ENCODE assay signal across 8 cellular contexts in genomic region chr10:986881-987634, GRCh38. TPM values are rescaled to one million over a fixed set of nuclear protein-coding genes. Genes with fewer than 3 reads are reported as not detected.
DNase-seq lines count a peak whose midpoint lies in the region; ATAC-seq and TF ChIP-seq lines count a peak whose summit lies in the region.

No MANE protein-coding gene starts in this region.

- H3K4me1 ChIP-seq in CD8-positive, alpha-beta memory T cell (ENCODE audit: insufficient read depth, low read length), result peaks cover 32% of the 10 kb centered on the region
- H3K4me1 ChIP-seq in right lobe of liver (peaks cover 0 to 24% (median 5%) of the 10 kb centered on the region in 4 donors), upper lobe of left lung (peaks cover 20 to 36% (median 27%) of the 10 kb centered on the region in 4 donors)

- H3K9me3 ChIP-seq in CD8-positive, alpha-beta memory T cell (ENCODE audit: low read length), result no peaks in the 10 kb centered on the region
- H3K9me3 ChIP-seq in right lobe of liver (no peaks in the 10 kb centered on the region), upper lobe of left lung (no peaks in the 10 kb centered on the region)

- H3K27me3 Mint-ChIP-seq in CD8-positive, alpha-beta memory T cell, result no peaks in the 10 kb centered on the region

- H3K36me3 ChIP-seq in CD8-positive, alpha-beta memory T cell (ENCODE audit: insufficient read depth, low read length), result peaks cover 4% of the 10 kb centered on the region
- H3K36me3 ChIP-seq in right lobe of liver (no peaks in the 10 kb centered on the region), upper lobe of left lung (no peaks in the 10 kb centered on the region)

- peak overlapping the region; percentile 97 for H3K4me3 ChIP-seq in CD8-positive, alpha-beta memory T cell (ENCODE audit: low read length)
- H3K4me3 ChIP-seq in right lobe of liver, result peak overlapping the region; percentile 95 to 99 (median 99)
- H3K4me3 ChIP-seq in upper lobe of left lung, result peak overlapping the region; percentile 54 to 77 (median 68)

- peak overlapping the region; percentile 93 for H3K27ac ChIP-seq in CD8-positive, alpha-beta memory T cell (ENCODE audit: low read depth, low read length)
- H3K27ac ChIP-seq in right lobe of liver (no peak overlapping the region), upper lobe of left lung (peak overlapping the region; percentile 89 to 95 (median 92))

- TF ChIP-seq CTCF in right lobe of liver (IDR thresholded peaks at IDR 0.05) (no peak), upper lobe of left lung (IDR thresholded peaks at IDR 0.05) (no peak)

- no peaks in the 10 kb centered on the region for H3K27me3 ChIP-seq in CD8-positive, alpha-beta memory T cell (ENCODE audit: insufficient read depth, low read length, poor library complexity, severe bottlenecking)
- H3K27me3 ChIP-seq in right lobe of liver, result no peaks in the 10 kb centered on the region
- H3K27me3 ChIP-seq in upper lobe of left lung, result no peaks in the 10 kb centered on the region

- H3K9me3 Mint-ChIP-seq in CD8-positive, alpha-beta memory T cell, result no peaks in the 10 kb centered on the region

- peaks cover 0 to 19% (median 4%) of the 10 kb centered on the region in 3 donors for H3K36me3 Mint-ChIP-seq in CD8-positive, alpha-beta memory T cell

- no peak for DNase-seq in CD8-positive, alpha-beta memory T cell
- DNase-seq in LoVo (ENCODE audit: low spot score), result peak; percentile 19
- peak; percentile 85 for DNase-seq in astrocyte of the hippocampus (ENCODE audit: low read depth, low spot score)
- no peak for DNase-seq in right lobe of liver
- no peak for DNase-seq in upper lobe of left lung
- no peak for DNase-seq in stimulated activated CD4-positive, alpha-beta T cell treated with anti-CD3 and anti-CD28 coated beads, Interleukin-4, amount 100 ng/mL, for 24 hours
- DNase-seq in activated gamma-delta T cell treated with Interleukin-2 at 50 U/mL for 16 hours, result no peak
- DNase-seq in SHP77 treated with DMSO at 0.1 percent for 48 hours (lab: John Stamatoyannopoulos, UW), result no peak

- no peak for TF ChIP-seq EP300 in upper lobe of left lung (IDR thresholded peaks at IDR 0.05)

- POLR2A ChIA-PET in CD8-positive, alpha-beta memory T cell (lab: Charles Lee), result interaction anchor here (0.5 to 1.4 kb wide), 3 partner anchors 54 to 62 kb away, joined by 3 to 5 read pairs (median 3); partner anchors contain the start of gene IDI1

- H3K4me3 Mint-ChIP-seq in CD8-positive, alpha-beta memory T cell, result peak overlapping the region; percentile 92 to 97 (median 96)

- H3K27ac Mint-ChIP-seq in CD8-positive, alpha-beta memory T cell, result peak overlapping the region in 7 of 8 donors; percentile 38 to 98 (median 97)

- CTCF ChIA-PET in CD8-positive, alpha-beta memory T cell (lab: Charles Lee), result interaction anchor here (1.1 to 2.0 kb wide), 3 partner anchors 10 to 56 kb away, joined by 3 to 6 read pairs (median 4); partner anchors contain the start of gene LARP4B

- H3K4me1 Mint-ChIP-seq in CD8-positive, alpha-beta memory T cell, result peaks cover 27 to 44% (median 40%) of the 10 kb centered on the region in 3 donors

- intact Hi-C loops in right lobe of liver (cut with DNase I), result no loop called here

- TF ChIP-seq POLR2A in right lobe of liver (IDR thresholded peaks at IDR 0.05) (no peak), upper lobe of left lung (IDR thresholded peaks at IDR 0.05) (no peak)

- ATAC-seq in right lobe of liver (no peak), upper lobe of left lung (ENCODE audit: low FRiP score in 2 of 2) (no peak)

- 77% methylated on average over 11 of the region's 14 CpGs for WGBS in right lobe of liver (ENCODE audit: insufficient coverage, low coverage, low lambda C conversion rate, missing lambda C conversion rate)
- WGBS in upper lobe of left lung, 2 donors, result 61 to 71% methylated on average over 14 of the region's 14 CpGs

RNA-seq across cellular contexts. Expression of gene GTPBP4, which starts 1.2 kb away (rescaled TPM):
- total RNA-seq in CD8-positive, alpha-beta memory T cell, result 100 to 1,000 TPM; 147 to 156 TPM
- 21.9 TPM for polyA plus RNA-seq in CD8-positive, alpha-beta memory T cell
- 10 to 100 TPM in 5 of 6 experiments, 1 to 10 TPM in 1; 6.6 to 18.6 (median 15.4) TPM for total RNA-seq in right lobe of liver
- total RNA-seq in upper lobe of left lung, result 10 to 100 TPM; 22.0 to 41.9 (median 33.3) TPM

RNA-seq across cellular contexts. Expression of gene IDI2, which starts 38.6 kb away (rescaled TPM):
- total RNA-seq in CD8-positive, alpha-beta memory T cell, result not detected
- not detected for polyA plus RNA-seq in CD8-positive, alpha-beta memory T cell
- total RNA-seq in right lobe of liver (not detected), upper lobe of left lung (not detected)

RNA-seq across cellular contexts. Expression of gene LARP4B, which starts 55.6 kb away (rescaled TPM):
- 100 to 1,000 TPM; 121 to 128 TPM for total RNA-seq in CD8-positive, alpha-beta memory T cell
- polyA plus RNA-seq in CD8-positive, alpha-beta memory T cell, result 30.6 TPM
- total RNA-seq in right lobe of liver, result 10 to 100 TPM; 22.4 to 35.9 (median 31.7) TPM
- total RNA-seq in upper lobe of left lung, result 100 to 1,000 TPM; 106 to 154 (median 139) TPM

Comparison
In these comparisons a context has a peak if more than half of its experiments do, and no peak if none do; other contexts are left out.
1. DNase-seq: peak in LoVo (single experiment) and astrocyte of the hippocampus (single experiment); none in CD8-positive, alpha-beta memory T cell (0 of 5), right lobe of liver (0 of 3), upper lobe of left lung (0 of 2), stimulated activated CD4-positive, alpha-beta T cell treated with anti-CD3 and anti-CD28 coated beads, Interleukin-4, amount 100 ng/mL, for 24 hours (single experiment), activated gamma-delta T cell treated with Interleukin-2 at 50 U/mL for 16 hours (single experiment) and SHP77 treated with DMSO at 0.1 percent for 48 hours (single experiment).
2. H3K27ac ChIP-seq: peak in CD8-positive, alpha-beta memory T cell (single experiment) and upper lobe of left lung (4 of 4); none in right lobe of liver (0 of 3).
3. Peak in every context shown above with its lines, with median percentiles within 50 percentile points of each other: H3K4me3 ChIP-seq.